ENCODE assay signal across 19 cellular contexts in the genomic region with DNA sequence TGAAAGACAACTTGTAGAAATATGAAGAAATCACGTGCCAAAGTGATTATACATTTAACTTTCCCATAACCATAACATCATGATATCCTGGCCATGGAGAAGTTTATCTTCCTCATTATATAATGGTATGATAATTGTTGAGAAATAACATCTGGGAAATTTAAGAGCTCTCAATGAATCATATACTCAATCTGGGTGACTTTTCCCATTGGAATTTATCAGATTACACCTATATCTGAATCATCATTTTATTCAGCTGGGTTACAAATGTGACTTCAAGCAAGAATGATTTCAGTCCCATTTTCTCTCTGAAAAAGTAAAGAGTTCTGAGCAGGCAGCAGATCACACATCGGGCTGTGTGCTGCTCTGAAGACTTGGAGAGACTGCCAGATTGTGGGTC.
DNase-seq lines count a peak whose midpoint lies in the region; ATAC-seq, FAIRE-seq and TF ChIP-seq lines count a peak whose summit lies in the region.
"Had no signal": no experiment of that assay in that cellular context is flagged by ENCODE, and none has a peak within 500 bp of the region (broad histone marks: within the 10 kb centered on the region; RNA-seq: fewer than 3 reads in every experiment).

No MANE protein-coding gene starts in this region.

- ATAC-seq in HG03025 (IDR thresholded peaks at IDR 0.05; ENCODE audit: low FRiP score, unreplicated experiment): no peak
- ATAC-seq: activated CD4-positive, alpha-beta T cell treated with anti-CD3 and anti-CD28 coated beads for 36 hours; heart right ventricle; left lung; naive thymus-derived CD8-positive, alpha-beta T cell; right cardiac atrium; T-helper 17 cell had no signal

- H3K27me3 ChIP-seq in GM23248 (replicated peaks; ENCODE audit: insufficient read depth) (no peaks in the 10 kb centered on the region), SJSA1 (replicated peaks) (no peaks in the 10 kb centered on the region)
- H3K27me3 ChIP-seq: heart right ventricle, left lung had no signal

- DNase-seq in GM23248: peak; percentile 85
- DNase-seq in SJSA1 (ENCODE audit: low read depth in 1 of 2, low spot score in 2 of 2): peak in 1 of 2 experiments; percentile 59
- peak; percentile 93 for DNase-seq in fibroblast of peridontal ligament (ENCODE audit: extremely low read depth)
- DNase-seq in urothelium cell line (ENCODE audit: low spot score): peak; percentile 40
- no peak for DNase-seq in GM13976 (ENCODE audit: low spot score)
- DNase-seq in activated CD4-positive, alpha-beta T cell treated with anti-CD3 and anti-CD28 coated beads for 1 hour: no peak
- DNase-seq: activated CD4-positive, alpha-beta T cell treated with anti-CD3 and anti-CD28 coated beads for 36 hours; activated T-cell treated with anti-CD3 and anti-CD28 coated beads, Interleukin-2, amount 50 U/mL, for 24 hours; amygdala; Calu3; effector CD8-positive, alpha-beta T cell; heart right ventricle; left lung; naive thymus-derived CD8-positive, alpha-beta T cell; NCI-H1436 treated with DMSO at 0.1 percent for 48 hours; NCI-H446 treated with DMSO at 0.1 percent for 48 hours; right cardiac atrium; T-helper 17 cell had no signal

- no peaks in the 10 kb centered on the region for H4K20me1 ChIP-seq in GM23248 (ENCODE audit: insufficient read depth)

- H3K4me2 ChIP-seq in GM23248 (ENCODE audit: unreplicated experiment): peak overlapping the region; percentile 72

- no peaks in the 10 kb centered on the region for H3K9me2 ChIP-seq in GM23248 (ENCODE audit: insufficient read depth)

- H3K79me2 ChIP-seq in GM23248 (ENCODE audit: insufficient read depth): no peaks in the 10 kb centered on the region

- H3K27ac ChIP-seq in GM23248 (peak overlapping the region; percentile 83), SJSA1 (peak overlapping the region; percentile 69)
- H3K27ac ChIP-seq: heart right ventricle, left lung had no signal

- H3K9me3 ChIP-seq in GM23248 (ENCODE audit: low read depth) (no peaks in the 10 kb centered on the region), SJSA1 (replicated peaks) (no peaks in the 10 kb centered on the region)
- H3K9me3 ChIP-seq: heart right ventricle, left lung had no signal

- H3K4me1 ChIP-seq in GM23248 (ENCODE audit: insufficient read depth) (peaks cover 35% of the 10 kb centered on the region), SJSA1 (replicated peaks) (peaks cover 16% of the 10 kb centered on the region)
- H3K4me1 ChIP-seq: heart right ventricle, left lung had no signal

- H3K36me3 ChIP-seq in GM23248 (ENCODE audit: low read depth): no peaks in the 10 kb centered on the region
- H3K36me3 ChIP-seq in SJSA1: no peaks in the 10 kb centered on the region
- H3K36me3 ChIP-seq: heart right ventricle, left lung had no signal

- TF ChIP-seq CTCF in GM13976 (IDR thresholded peaks at IDR 0.05; ENCODE audit: borderline replicate concordance, control extremely low read depth, extremely low read depth, insufficient read depth, missing control alignments): no peak

- H3K4me3 ChIP-seq in GM23248 (0 out of 2 replicates have a peak overlapping the region, but pooled peaks have one; percentile 5), SJSA1 (no peak overlapping the region)
- H3K4me3 ChIP-seq: heart right ventricle, left lung had no signal

- WGBS in GM23248 (ENCODE audit: low coverage in 1 of 2, low lambda C conversion rate in 2 of 2, missing lambda C conversion rate in 2 of 2), 2 experiments: 0% methylated on average over 2 of the region's 2 CpGs

- no peak for FAIRE-seq in urothelium cell line (lab: Jason Lieb, UNC)

- in situ Hi-C loops in GM23248 (cut with MboI): no loop called here
- in situ Hi-C loops in GM13976 (cut with MboI; ENCODE audit: low sequenced_read_pairs, unreplicated experiment): no loop called here

- peak overlapping the region; percentile 40; the same call in 1 of the 2 replicates for H2AFZ ChIP-seq in GM23248

- H3K9ac ChIP-seq in GM23248: peak overlapping the region; percentile 20; the same call in 1 of the 2 replicates

- peaks cover 11% of the 10 kb centered on the region for H3F3A ChIP-seq in GM23248 (ENCODE audit: insufficient read depth)

Comparison
In these comparisons a context has a peak if more than half of its experiments do, and no peak if none do; other contexts are left out.
1. DNase-seq: peak in GM23248 (single experiment), fibroblast of peridontal ligament (single experiment) and urothelium cell line (single experiment); none in GM13976 (single experiment) and activated CD4-positive, alpha-beta T cell treated with anti-CD3 and anti-CD28 coated beads for 1 hour (single experiment).